1 cellular context compared by ENCODE assay signal in genomic region chr9:94166237-94167054, GRCh38.
TF ChIP-seq lines count a peak whose summit lies in the region.

No MANE protein-coding gene starts in this region.

TF ChIP-seq in K562, 482 proteins besides CTCF, POLR2A, EP300 and RAD21 (continued from another document and continues in another):
- TF ChIP-seq ZHX1 (conservative IDR thresholded peaks at IDR 0.05; ENCODE audit: low read length), result no peak
- TF ChIP-seq PML (IDR thresholded peaks at IDR 0.05; ENCODE audit: low read length), result no peak; the same call in 1 of the 2 replicates
- TF ChIP-seq FOXJ3 (CRISPR knock-in tag; IDR thresholded peaks at IDR 0.05), result no peak
- peak; percentile 44; the same call in 1 of the 2 replicates for TF ChIP-seq HMGXB4 (CRISPR knock-in tag; IDR thresholded peaks at IDR 0.05)
- peak; percentile 74; the same call in 1 of the 2 replicates for TF ChIP-seq KLF6 (CRISPR knock-in tag; IDR thresholded peaks at IDR 0.05; ENCODE audit: borderline replicate concordance)
- TF ChIP-seq SP1 (CRISPR knock-in tag; IDR thresholded peaks at IDR 0.05), result no peak
- no peak for TF ChIP-seq ZFP30 (CRISPR knock-in tag; IDR thresholded peaks at IDR 0.05; ENCODE audit: borderline replicate concordance)
- TF ChIP-seq CBX5 (IDR thresholded peaks at IDR 0.05; ENCODE audit: borderline replicate concordance, low read depth), result no peak
- TF ChIP-seq ZBTB49 (CRISPR knock-in tag; IDR thresholded peaks at IDR 0.05; ENCODE audit: borderline replicate concordance), result no peak
- TF ChIP-seq ESRRB (CRISPR knock-in tag; IDR thresholded peaks at IDR 0.05; ENCODE audit: borderline replicate concordance), result no peak
- TF ChIP-seq ARID3A (IDR thresholded peaks at IDR 0.05; ENCODE audit: borderline replicate concordance, low read depth, low read length), result peak; percentile 46; the same call in 1 of the 2 replicates
- TF ChIP-seq MNT (conservative IDR thresholded peaks at IDR 0.05), result peak; percentile 52 to 74; a peak in 3 of 4 replicates
- TF ChIP-seq ZNF766 (CRISPR knock-in tag; conservative IDR thresholded peaks at IDR 0.05), result peak; percentile 82
- peak; percentile 93 for TF ChIP-seq CREB1 (IDR thresholded peaks at IDR 0.05)
- peak; percentile 94 for TF ChIP-seq CREB1 (CRISPR knock-in tag; IDR thresholded peaks at IDR 0.05)
- TF ChIP-seq ZNF551 (CRISPR knock-in tag; IDR thresholded peaks at IDR 0.05), result no peak
- peak; percentile 73 for TF ChIP-seq MEIS2 (IDR thresholded peaks at IDR 0.05; ENCODE audit: partially characterized antibody)
- peak; percentile 92 for TF ChIP-seq ZNF395 (CRISPR knock-in tag; IDR thresholded peaks at IDR 0.05)
- no peak for TF ChIP-seq ZNF224 (CRISPR knock-in tag; IDR thresholded peaks at IDR 0.05)
- no peak for TF ChIP-seq ZNF384 (IDR thresholded peaks at IDR 0.05; ENCODE audit: low read depth, low read length)
- no peak for TF ChIP-seq KAT7 (CRISPR knock-in tag; IDR thresholded peaks at IDR 0.05; ENCODE audit: borderline replicate concordance)
- TF ChIP-seq ZNF121 (CRISPR knock-in tag; conservative IDR thresholded peaks at IDR 0.05), result no peak
- TF ChIP-seq USF1 (CRISPR knock-in tag; IDR thresholded peaks at IDR 0.05), result no peak
- 0 out of 2 replicates have a peak, but pooled peaks have one; percentile 6 for TF ChIP-seq SOX6 (IDR thresholded peaks at IDR 0.05)
- TF ChIP-seq BCLAF1 (IDR thresholded peaks at IDR 0.05; ENCODE audit: borderline replicate concordance in 1 of 2, control insufficient read depth in 1 of 2, low read depth in 2 of 2, low read length in 1 of 2), result peak in 1 of 2 experiments; percentile 10; a peak in 1 of 4 replicates
- peak; percentile 57; the same call in 1 of the 2 replicates for TF ChIP-seq ELF4 (CRISPR knock-in tag; IDR thresholded peaks at IDR 0.05)
- TF ChIP-seq EHMT2 (IDR thresholded peaks at IDR 0.05), result no peak
- TF ChIP-seq DMBX1 (CRISPR knock-in tag; IDR thresholded peaks at IDR 0.05; ENCODE audit: borderline replicate concordance), result 0 out of 2 replicates have a peak, but pooled peaks have one; percentile 50
- TF ChIP-seq SMC3 (conservative IDR thresholded peaks at IDR 0.05; ENCODE audit: insufficient read depth, low read depth, low read length), result no peak
- no peak for TF ChIP-seq STAG1 (CRISPR knock-in tag; IDR thresholded peaks at IDR 0.05; ENCODE audit: borderline replicate concordance)
- TF ChIP-seq KDM4B (IDR thresholded peaks at IDR 0.05; ENCODE audit: borderline replicate concordance in 2 of 2, low read depth in 1 of 2), result peak in 1 of 2 experiments; percentile 89; a peak in 2 of 4 replicates
- TF ChIP-seq FOXO4 (CRISPR knock-in tag; IDR thresholded peaks at IDR 0.05), result no peak
- TF ChIP-seq TAF15 (IDR thresholded peaks at IDR 0.05; ENCODE audit: low read depth, low read length), result no peak
- TF ChIP-seq TSC22D4 (tag; IDR thresholded peaks at IDR 0.05), result no peak
- TF ChIP-seq ZBTB9 (CRISPR knock-in tag; IDR thresholded peaks at IDR 0.05), result no peak
- no peak for TF ChIP-seq DLX4 (CRISPR knock-in tag; IDR thresholded peaks at IDR 0.05)
- TF ChIP-seq ETV5 (CRISPR knock-in tag; IDR thresholded peaks at IDR 0.05; ENCODE audit: low read depth), result peak; percentile 10
